1 cellular context compared by ENCODE assay signal in the genomic region with DNA sequence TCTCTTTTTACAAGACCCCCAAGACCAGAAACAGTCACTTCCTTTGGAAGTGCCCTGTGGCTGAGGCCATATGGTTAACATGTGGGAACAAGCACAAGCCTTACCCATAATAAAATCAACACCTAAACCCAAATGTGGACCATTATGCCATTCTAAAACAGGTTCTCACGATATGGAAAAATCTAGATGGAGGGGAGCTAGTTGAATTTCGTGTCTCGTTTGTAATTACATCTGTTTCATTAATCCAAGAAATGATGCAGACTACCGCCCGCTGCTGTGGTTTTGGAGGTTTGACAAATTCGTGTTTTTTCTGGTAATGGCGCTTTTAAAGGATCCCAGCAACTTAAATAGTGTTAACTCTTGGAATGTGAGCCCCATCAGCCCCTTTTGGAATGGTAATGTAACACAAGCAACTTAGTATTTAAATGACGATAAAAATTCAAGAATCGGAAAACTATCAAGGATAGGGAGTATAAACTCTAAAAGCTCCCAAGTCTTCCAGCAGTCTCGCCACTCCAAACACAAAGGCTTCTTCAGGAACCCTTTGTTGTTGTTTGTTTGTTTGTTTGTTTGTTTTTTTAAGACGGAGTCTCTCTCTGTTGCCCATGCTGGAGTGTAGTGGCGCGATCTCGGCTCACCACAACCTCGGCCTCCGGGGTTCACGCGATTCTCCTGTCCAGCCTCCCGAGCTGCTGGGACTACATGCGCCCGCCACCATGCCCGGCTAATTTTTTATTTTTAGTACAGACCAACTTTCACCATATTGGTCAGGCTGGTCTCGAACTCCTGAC.
TF ChIP-seq lines count a peak whose summit lies in the region.

No MANE protein-coding gene starts in this region.

TF ChIP-seq in WTC11, 78 proteins besides CTCF, POLR2A, EP300 and RAD21 (continued from another document):
- TF ChIP-seq ZNF232 (CRISPR knock-in tag; IDR thresholded peaks at IDR 0.05): no peak
- no peak for TF ChIP-seq CREM (CRISPR knock-in tag; IDR thresholded peaks at IDR 0.05)
- no peak for TF ChIP-seq ZNF671 (CRISPR knock-in tag; IDR thresholded peaks at IDR 0.05)
- no peak; the same call in 1 of the 2 replicates for TF ChIP-seq NFE2L1 (CRISPR knock-in tag; IDR thresholded peaks at IDR 0.05)
- TF ChIP-seq, protein P1, sequence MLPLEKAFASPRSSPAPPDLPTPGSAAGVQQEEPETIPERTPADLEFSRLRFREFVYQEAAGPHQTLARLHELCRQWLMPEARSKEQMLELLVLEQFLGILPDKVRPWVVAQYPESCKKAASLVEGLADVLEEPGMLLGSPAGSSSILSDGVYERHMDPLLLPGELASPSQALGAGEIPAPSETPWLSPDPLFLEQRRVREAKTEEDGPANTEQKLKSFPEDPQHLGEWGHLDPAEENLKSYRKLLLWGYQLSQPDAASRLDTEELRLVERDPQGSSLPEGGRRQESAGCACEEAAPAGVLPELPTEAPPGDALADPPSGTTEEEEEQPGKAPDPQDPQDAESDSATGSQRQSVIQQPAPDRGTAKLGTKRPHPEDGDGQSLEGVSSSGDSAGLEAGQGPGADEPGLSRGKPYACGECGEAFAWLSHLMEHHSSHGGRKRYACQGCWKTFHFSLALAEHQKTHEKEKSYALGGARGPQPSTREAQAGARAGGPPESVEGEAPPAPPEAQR (CRISPR knock-in tag; IDR thresholded peaks at IDR 0.05): no peak
- no peak for TF ChIP-seq TP53 (CRISPR knock-in tag; IDR thresholded peaks at IDR 0.05)
- TF ChIP-seq ZNF219 (CRISPR knock-in tag; IDR thresholded peaks at IDR 0.05; ENCODE audit: borderline replicate concordance): no peak
- TF ChIP-seq, protein P2, sequence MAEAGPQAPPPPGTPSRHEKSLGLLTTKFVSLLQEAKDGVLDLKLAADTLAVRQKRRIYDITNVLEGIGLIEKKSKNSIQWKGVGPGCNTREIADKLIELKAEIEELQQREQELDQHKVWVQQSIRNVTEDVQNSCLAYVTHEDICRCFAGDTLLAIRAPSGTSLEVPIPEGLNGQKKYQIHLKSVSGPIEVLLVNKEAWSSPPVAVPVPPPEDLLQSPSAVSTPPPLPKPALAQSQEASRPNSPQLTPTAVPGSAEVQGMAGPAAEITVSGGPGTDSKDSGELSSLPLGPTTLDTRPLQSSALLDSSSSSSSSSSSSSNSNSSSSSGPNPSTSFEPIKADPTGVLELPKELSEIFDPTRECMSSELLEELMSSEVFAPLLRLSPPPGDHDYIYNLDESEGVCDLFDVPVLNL (CRISPR knock-in tag; IDR thresholded peaks at IDR 0.05; ENCODE audit: borderline replicate concordance, low read depth): no peak
- TF ChIP-seq, protein P3, sequence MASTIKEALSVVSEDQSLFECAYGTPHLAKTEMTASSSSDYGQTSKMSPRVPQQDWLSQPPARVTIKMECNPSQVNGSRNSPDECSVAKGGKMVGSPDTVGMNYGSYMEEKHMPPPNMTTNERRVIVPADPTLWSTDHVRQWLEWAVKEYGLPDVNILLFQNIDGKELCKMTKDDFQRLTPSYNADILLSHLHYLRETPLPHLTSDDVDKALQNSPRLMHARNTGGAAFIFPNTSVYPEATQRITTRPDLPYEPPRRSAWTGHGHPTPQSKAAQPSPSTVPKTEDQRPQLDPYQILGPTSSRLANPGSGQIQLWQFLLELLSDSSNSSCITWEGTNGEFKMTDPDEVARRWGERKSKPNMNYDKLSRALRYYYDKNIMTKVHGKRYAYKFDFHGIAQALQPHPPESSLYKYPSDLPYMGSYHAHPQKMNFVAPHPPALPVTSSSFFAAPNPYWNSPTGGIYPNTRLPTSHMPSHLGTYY (CRISPR knock-in tag; IDR thresholded peaks at IDR 0.05): no peak
- TF ChIP-seq ZNF423 (CRISPR knock-in tag; IDR thresholded peaks at IDR 0.05): no peak
- TF ChIP-seq, protein P4, sequence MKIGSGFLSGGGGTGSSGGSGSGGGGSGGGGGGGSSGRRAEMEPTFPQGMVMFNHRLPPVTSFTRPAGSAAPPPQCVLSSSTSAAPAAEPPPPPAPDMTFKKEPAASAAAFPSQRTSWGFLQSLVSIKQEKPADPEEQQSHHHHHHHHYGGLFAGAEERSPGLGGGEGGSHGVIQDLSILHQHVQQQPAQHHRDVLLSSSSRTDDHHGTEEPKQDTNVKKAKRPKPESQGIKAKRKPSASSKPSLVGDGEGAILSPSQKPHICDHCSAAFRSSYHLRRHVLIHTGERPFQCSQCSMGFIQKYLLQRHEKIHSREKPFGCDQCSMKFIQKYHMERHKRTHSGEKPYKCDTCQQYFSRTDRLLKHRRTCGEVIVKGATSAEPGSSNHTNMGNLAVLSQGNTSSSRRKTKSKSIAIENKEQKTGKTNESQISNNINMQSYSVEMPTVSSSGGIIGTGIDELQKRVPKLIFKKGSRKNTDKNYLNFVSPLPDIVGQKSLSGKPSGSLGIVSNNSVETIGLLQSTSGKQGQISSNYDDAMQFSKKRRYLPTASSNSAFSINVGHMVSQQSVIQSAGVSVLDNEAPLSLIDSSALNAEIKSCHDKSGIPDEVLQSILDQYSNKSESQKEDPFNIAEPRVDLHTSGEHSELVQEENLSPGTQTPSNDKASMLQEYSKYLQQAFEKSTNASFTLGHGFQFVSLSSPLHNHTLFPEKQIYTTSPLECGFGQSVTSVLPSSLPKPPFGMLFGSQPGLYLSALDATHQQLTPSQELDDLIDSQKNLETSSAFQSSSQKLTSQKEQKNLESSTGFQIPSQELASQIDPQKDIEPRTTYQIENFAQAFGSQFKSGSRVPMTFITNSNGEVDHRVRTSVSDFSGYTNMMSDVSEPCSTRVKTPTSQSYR (CRISPR knock-in tag; IDR thresholded peaks at IDR 0.05): no peak
